In the genomic region with DNA sequence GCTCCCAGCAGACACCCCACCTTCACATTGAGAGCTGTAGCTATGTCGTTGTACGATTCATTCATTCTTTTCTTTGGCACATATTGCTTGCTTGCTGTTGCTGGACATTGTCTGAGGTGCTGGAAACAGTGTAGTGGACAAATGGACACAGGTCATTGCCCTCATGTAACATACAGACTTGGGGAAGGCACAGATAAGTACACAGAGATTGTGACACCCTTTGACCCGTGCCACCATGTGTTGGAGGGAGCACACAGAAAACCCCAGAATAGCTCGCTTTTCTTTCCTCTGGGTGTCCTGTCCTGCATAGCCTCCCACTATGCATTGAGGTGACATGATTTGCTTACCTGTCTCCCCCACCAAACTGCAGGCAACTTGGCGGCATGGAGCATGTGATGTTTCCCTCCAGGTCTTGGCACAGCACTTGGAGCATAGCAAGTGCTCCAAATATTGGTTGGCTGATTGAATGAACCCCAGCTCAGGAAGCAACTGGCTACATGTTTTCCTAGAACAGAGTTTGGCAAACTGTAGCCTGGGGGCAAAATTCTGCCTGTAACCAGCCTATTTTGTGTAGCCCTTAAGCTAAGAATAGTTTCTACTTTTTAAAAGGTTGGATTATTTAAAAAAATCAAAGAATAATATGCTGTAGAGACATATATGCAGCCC, we compare ENCODE assay signal across 1 cellular context.
TF ChIP-seq lines count a peak whose summit lies in the region.

No MANE protein-coding gene starts in this region.

TF ChIP-seq in GM12878, 131 proteins besides CTCF, POLR2A, EP300 and RAD21 (continued from another document):
- TF ChIP-seq, protein P1, sequence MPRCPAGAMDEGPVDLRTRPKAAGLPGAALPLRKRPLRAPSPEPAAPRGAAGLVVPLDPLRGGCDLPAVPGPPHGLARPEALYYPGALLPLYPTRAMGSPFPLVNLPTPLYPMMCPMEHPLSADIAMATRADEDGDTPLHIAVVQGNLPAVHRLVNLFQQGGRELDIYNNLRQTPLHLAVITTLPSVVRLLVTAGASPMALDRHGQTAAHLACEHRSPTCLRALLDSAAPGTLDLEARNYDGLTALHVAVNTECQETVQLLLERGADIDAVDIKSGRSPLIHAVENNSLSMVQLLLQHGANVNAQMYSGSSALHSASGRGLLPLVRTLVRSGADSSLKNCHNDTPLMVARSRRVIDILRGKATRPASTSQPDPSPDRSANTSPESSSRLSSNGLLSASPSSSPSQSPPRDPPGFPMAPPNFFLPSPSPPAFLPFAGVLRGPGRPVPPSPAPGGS (IDR thresholded peaks at IDR 0.05; ENCODE audit: borderline replicate concordance, insufficient read depth, low read depth, low read length, poor library complexity, severe bottlenecking), result no peak
- TF ChIP-seq, protein P2, sequence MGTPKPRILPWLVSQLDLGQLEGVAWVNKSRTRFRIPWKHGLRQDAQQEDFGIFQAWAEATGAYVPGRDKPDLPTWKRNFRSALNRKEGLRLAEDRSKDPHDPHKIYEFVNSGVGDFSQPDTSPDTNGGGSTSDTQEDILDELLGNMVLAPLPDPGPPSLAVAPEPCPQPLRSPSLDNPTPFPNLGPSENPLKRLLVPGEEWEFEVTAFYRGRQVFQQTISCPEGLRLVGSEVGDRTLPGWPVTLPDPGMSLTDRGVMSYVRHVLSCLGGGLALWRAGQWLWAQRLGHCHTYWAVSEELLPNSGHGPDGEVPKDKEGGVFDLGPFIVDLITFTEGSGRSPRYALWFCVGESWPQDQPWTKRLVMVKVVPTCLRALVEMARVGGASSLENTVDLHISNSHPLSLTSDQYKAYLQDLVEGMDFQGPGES (IDR thresholded peaks at IDR 0.05), result no peak
- no peak for TF ChIP-seq EGR1 (IDR thresholded peaks at IDR 0.05; ENCODE audit: borderline replicate concordance in 1 of 2, low read depth in 2 of 2, low read length in 2 of 2)
